ENCODE assay signal across 17 cellular contexts in genomic region chr5:157672976-157673375, GRCh38. TPM values are rescaled to one million over a fixed set of nuclear protein-coding genes. Genes with fewer than 3 reads are reported as not detected.
A peak's percentile ranks its signal among the peaks of the same experiment; 100 is the strongest.
DNase-seq lines count a peak whose midpoint lies in the region; ATAC-seq and TF ChIP-seq lines count a peak whose summit lies in the region.
"Had no signal": no experiment of that assay in that cellular context is flagged by ENCODE, and none has a peak within 500 bp of the region (broad histone marks: within the 10 kb centered on the region; RNA-seq: fewer than 3 reads in every experiment).

No MANE protein-coding gene starts in this region.

- no peak overlapping the region for H3K4me2 ChIP-seq in trophoblast cell (ENCODE audit: low read length)
- no peak overlapping the region for H3K4me2 ChIP-seq in SK-N-SH
- H3K4me2 ChIP-seq: BLaER1 treated with 17β-estradiol and CSF1 and Interleukin-3, amounts not matched to agents 10 nM and 100 nM had no signal

- H3K79me1 ChIP-seq in trophoblast cell (ENCODE audit: low read length) = no peaks in the 10 kb centered on the region

- no peak for ATAC-seq in CD4-positive, alpha-beta T cell (ENCODE audit: poor library complexity)
- ATAC-seq in activated T-helper 17 cell treated with anti-CD3 and anti-CD28 coated beads, Interleukin-2, amount 50 U/mL, for 72 hours (replicated peaks) = no peak
- ATAC-seq: CD8-positive, alpha-beta T cell had no signal

- H3K9ac ChIP-seq in trophoblast cell (ENCODE audit: low read length) (no peak overlapping the region), SK-N-SH (no peak overlapping the region)
- H3K9ac ChIP-seq: BLaER1 treated with 17β-estradiol and CSF1 and Interleukin-3, amounts not matched to agents 10 nM and 100 nM had no signal

- no peaks in the 10 kb centered on the region for H4K20me1 ChIP-seq in SK-N-SH (ENCODE audit: insufficient read depth)
- H4K20me1 ChIP-seq: BLaER1 treated with 17β-estradiol and CSF1 and Interleukin-3, amounts not matched to agents 10 nM and 100 nM had no signal

- no peaks in the 10 kb centered on the region for H3K9me3 ChIP-seq in CD4-positive, alpha-beta T cell (ENCODE audit: control insufficient read depth, low read length)
- H3K9me3 ChIP-seq in trophoblast cell (ENCODE audit: insufficient read depth, low read depth, low read length) (peaks cover 12% of the 10 kb centered on the region), SK-N-SH (no peaks in the 10 kb centered on the region)
- H3K9me3 ChIP-seq: HAP-1 had no signal

- TF ChIP-seq POLR2A in erythroblast (IDR thresholded peaks at IDR 0.05; ENCODE audit: low read length) = no peak

- H3K27ac ChIP-seq in CD4-positive, alpha-beta T cell (ENCODE audit: low read depth, low read length) = no peak overlapping the region
- H3K27ac ChIP-seq in trophoblast cell (ENCODE audit: low read depth, low read length) (no peak overlapping the region), SK-N-SH (ENCODE audit: low read depth in 2 of 2, low read length in 1 of 2) (no peak overlapping the region)
- H3K27ac ChIP-seq: BLaER1 treated with 17β-estradiol and CSF1 and Interleukin-3, amounts not matched to agents 10 nM and 100 nM had no signal

- peaks cover 27% of the 10 kb centered on the region for H3K4me1 Mint-ChIP-seq in T-helper 2 cell treated with Interferon-gamma antibody and Interleukin-4, amounts not matched to agents 5 μg/mL and 100 μg/mL, for 36 hours (ENCODE audit: low read depth)
- H3K4me1 Mint-ChIP-seq in CD4-positive, alpha-beta T cell (ENCODE audit: low read depth) = peaks cover 23% of the 10 kb centered on the region
- H3K4me1 Mint-ChIP-seq in activated T-helper 17 cell treated with anti-CD3 and anti-CD28 coated beads, Interleukin-2, amount 50 U/mL, for 72 hours = peaks cover 15% of the 10 kb centered on the region

- CTCF ChIA-PET in CD4-positive, alpha-beta T cell (lab: Charles Lee) = no interaction called here
- CTCF ChIA-PET in SK-N-SH (lab: Yijun Ruan, JAX) = no interaction called here

- POLR2A ChIA-PET in CD4-positive, alpha-beta T cell (lab: Charles Lee) = no interaction called here
- POLR2A ChIA-PET in SK-N-SH (lab: Yijun Ruan, JAX) = no interaction called here

- no peaks in the 10 kb centered on the region for H3F3A ChIP-seq in SK-N-SH (replicated peaks; ENCODE audit: insufficient read depth)

- TF ChIP-seq RAD21 in SK-N-SH (IDR thresholded peaks at IDR 0.05; ENCODE audit: low read length) = no peak

- H3K14ac ChIP-seq in trophoblast cell (ENCODE audit: low read length) = no peak overlapping the region

- H2AFZ ChIP-seq in trophoblast cell (ENCODE audit: insufficient read depth, low read length, poor library complexity) = no peak overlapping the region
- H2AFZ ChIP-seq in SK-N-SH (ENCODE audit: low read depth) = no peak overlapping the region

- intact Hi-C loops in CD4-positive, alpha-beta T cell (cut with DNase I, micrococcal nuclease) = no loop called here

- peaks cover 28% of the 10 kb centered on the region for H3K27me3 Mint-ChIP-seq in T-helper 2 cell treated with Interferon-gamma antibody and Interleukin-4, amounts not matched to agents 5 μg/mL and 100 μg/mL, for 36 hours (ENCODE audit: low read depth)
- peaks cover 12% of the 10 kb centered on the region for H3K27me3 Mint-ChIP-seq in CD4-positive, alpha-beta T cell
- H3K27me3 Mint-ChIP-seq in activated T-helper 17 cell treated with anti-CD3 and anti-CD28 coated beads, Interleukin-2, amount 50 U/mL, for 72 hours = peaks cover 5% of the 10 kb centered on the region

- no peaks in the 10 kb centered on the region for H3K9me2 ChIP-seq in SK-N-SH

- DNase-seq in T-helper 2 cell treated with Interferon-gamma antibody and Interleukin-4, amounts not matched to agents 5 μg/mL and 100 μg/mL, for 36 hours (ENCODE audit: low spot score) = no peak
- DNase-seq in T-helper 2 cell (no peak), trophoblast cell (peak; percentile 61 to 73), SK-N-SH (no peak), erythroblast (lab: John Stamatoyannopoulos, UW) (no peak)
- no peak for DNase-seq in CD4-positive, alpha-beta T cell
- DNase-seq: 8988T; AML-193; Caco-2; CD8-positive, alpha-beta T cell; DND-41; GDM1 had no signal

- peaks cover 4% of the 10 kb centered on the region for H3K36me3 Mint-ChIP-seq in T-helper 2 cell treated with Interferon-gamma antibody and Interleukin-4, amounts not matched to agents 5 μg/mL and 100 μg/mL, for 36 hours (ENCODE audit: low read depth)
- H3K36me3 Mint-ChIP-seq in CD4-positive, alpha-beta T cell (ENCODE audit: low read depth) = peaks cover 3% of the 10 kb centered on the region
- no peaks in the 10 kb centered on the region for H3K36me3 Mint-ChIP-seq in activated T-helper 17 cell treated with anti-CD3 and anti-CD28 coated beads, Interleukin-2, amount 50 U/mL, for 72 hours (ENCODE audit: low read depth)
- H3K36me3 Mint-ChIP-seq: CD8-positive, alpha-beta T cell had no signal

- H4K91ac ChIP-seq in trophoblast cell (ENCODE audit: low read depth, low read length) = no peak overlapping the region

- no peak overlapping the region for H3K23ac ChIP-seq in trophoblast cell (ENCODE audit: low read length)

- TF ChIP-seq CTCF in CD4-positive, alpha-beta T cell (IDR thresholded peaks at IDR 0.05) = no peak
- TF ChIP-seq CTCF in SK-N-SH (IDR thresholded peaks at IDR 0.05) = no peak

- no peak overlapping the region for H3K18ac ChIP-seq in trophoblast cell (ENCODE audit: low read length)

- H4K8ac ChIP-seq in trophoblast cell (ENCODE audit: low read depth, low read length) = no peak overlapping the region

- no peak overlapping the region for H2BK120ac ChIP-seq in trophoblast cell (ENCODE audit: insufficient read depth, low read length, poor library complexity)

- H2BK12ac ChIP-seq in trophoblast cell (ENCODE audit: low read length) = no peak overlapping the region

- H3K27me3 ChIP-seq in CD4-positive, alpha-beta T cell (ENCODE audit: control insufficient read depth, insufficient read depth, low read length) = peaks cover 14% of the 10 kb centered on the region
- no peaks in the 10 kb centered on the region for H3K27me3 ChIP-seq in trophoblast cell (ENCODE audit: insufficient read depth, low read length)
- no peaks in the 10 kb centered on the region for H3K27me3 ChIP-seq in SK-N-SH (ENCODE audit: insufficient read depth)

- no peak overlapping the region for H3K27ac Mint-ChIP-seq in T-helper 2 cell treated with Interferon-gamma antibody and Interleukin-4, amounts not matched to agents 5 μg/mL and 100 μg/mL, for 36 hours
- H3K27ac Mint-ChIP-seq in CD4-positive, alpha-beta T cell = no peak overlapping the region
- no peak overlapping the region for H3K27ac Mint-ChIP-seq in activated T-helper 17 cell treated with anti-CD3 and anti-CD28 coated beads, Interleukin-2, amount 50 U/mL, for 72 hours
- H3K27ac Mint-ChIP-seq: CD8-positive, alpha-beta T cell had no signal

- peak overlapping the region; percentile 85 for H3K4me3 Mint-ChIP-seq in T-helper 2 cell treated with Interferon-gamma antibody and Interleukin-4, amounts not matched to agents 5 μg/mL and 100 μg/mL, for 36 hours
- H3K4me3 Mint-ChIP-seq in CD4-positive, alpha-beta T cell = peak overlapping the region; percentile 87
- H3K4me3 Mint-ChIP-seq in activated T-helper 17 cell treated with anti-CD3 and anti-CD28 coated beads, Interleukin-2, amount 50 U/mL, for 72 hours = peak overlapping the region; percentile 84

- H3K36me3 ChIP-seq in trophoblast cell (ENCODE audit: control insufficient read depth in 1 of 2, insufficient read depth in 2 of 2, low read length in 2 of 2) = no peaks in the 10 kb centered on the region
- no peaks in the 10 kb centered on the region for H3K36me3 ChIP-seq in SK-N-SH (replicated peaks in 1 of 2; ENCODE audit: control insufficient read depth in 1 of 2, insufficient read depth in 2 of 2, low read length in 1 of 2)
- H3K36me3 ChIP-seq: HAP-1 had no signal

- WGBS in trophoblast cell (ENCODE audit: extremely low coverage, insufficient coverage, insufficient read length) = no CpG with 5 or more reads among the region's 8 CpGs
- WGBS in SK-N-SH (ENCODE audit: low lambda C conversion rate) = 93% methylated on average over 8 of the region's 8 CpGs

- no peak overlapping the region for H3K4ac ChIP-seq in trophoblast cell (ENCODE audit: low read depth, low read length)

- TF ChIP-seq EP300 in SK-N-SH (IDR thresholded peaks at IDR 0.05; ENCODE audit: borderline replicate concordance in 1 of 2, low read depth in 1 of 2, low read length in 1 of 2) = no peak

- no peaks in the 10 kb centered on the region for H3K4me1 ChIP-seq in trophoblast cell (ENCODE audit: control insufficient read depth in 1 of 2, insufficient read depth in 2 of 2, low read length in 2 of 2)
- no peaks in the 10 kb centered on the region for H3K4me1 ChIP-seq in SK-N-SH (ENCODE audit: control insufficient read depth in 1 of 2, insufficient read depth in 2 of 2, low read depth in 1 of 2, low read length in 1 of 2)

- H3K79me2 ChIP-seq in trophoblast cell (ENCODE audit: control insufficient read depth, insufficient read depth, low read length, poor library complexity) (no peaks in the 10 kb centered on the region), SK-N-SH (ENCODE audit: insufficient read depth) (no peaks in the 10 kb centered on the region)

- no peak overlapping the region for H2AK5ac ChIP-seq in trophoblast cell (ENCODE audit: low read length)

- H3K4me3 ChIP-seq in trophoblast cell (ENCODE audit: low read depth, low read length) = no peak overlapping the region
- no peak overlapping the region for H3K4me3 ChIP-seq in SK-N-SH (ENCODE audit: low read depth in 2 of 2, low read length in 1 of 2)
- H3K4me3 ChIP-seq: BLaER1 treated with 17β-estradiol and CSF1 and Interleukin-3, amounts not matched to agents 10 nM and 100 nM; HAP-1 had no signal

- H4K12ac ChIP-seq in trophoblast cell (ENCODE audit: low read depth, low read length) = no peak overlapping the region

- no peak overlapping the region for H2BK5ac ChIP-seq in trophoblast cell (ENCODE audit: low read depth, low read length, poor library complexity)

- H3K9me3 Mint-ChIP-seq in T-helper 2 cell treated with Interferon-gamma antibody and Interleukin-4, amounts not matched to agents 5 μg/mL and 100 μg/mL, for 36 hours = no peaks in the 10 kb centered on the region
- H3K9me3 Mint-ChIP-seq in CD4-positive, alpha-beta T cell = no peaks in the 10 kb centered on the region
- no peaks in the 10 kb centered on the region for H3K9me3 Mint-ChIP-seq in activated T-helper 17 cell treated with anti-CD3 and anti-CD28 coated beads, Interleukin-2, amount 50 U/mL, for 72 hours
- H3K9me3 Mint-ChIP-seq: CD8-positive, alpha-beta T cell had no signal

RNA-seq across cellular contexts. Expression of gene C5orf52, which starts 1.6 kb away (rescaled TPM):
- total RNA-seq in CD4-positive, alpha-beta T cell = not detected
- not detected for total RNA-seq in activated T-helper 17 cell treated with anti-CD3 and anti-CD28 coated beads, Interleukin-2, amount 50 U/mL, for 72 hours
- polyA plus RNA-seq in trophoblast cell (2013) = not detected in 2 replicates
- polyA plus RNA-seq in SK-N-SH (2012; rRNA removed) = not detected in 2 replicates
- not detected in 2 replicates for polyA plus RNA-seq in SK-N-SH (2012; cell fraction: cytosol; rRNA removed)
- not detected in 2 replicates for polyA plus RNA-seq in SK-N-SH (2012; cell fraction: nucleus; rRNA removed)
- total RNA-seq: Caco-2; CD8-positive, alpha-beta T cell; H1; HT1080 had no signal
- polyA plus RNA-seq: H1 had no signal

RNA-seq across cellular contexts. Expression of gene SOX30, which starts 20.7 kb away (rescaled TPM):
- not detected for total RNA-seq in CD4-positive, alpha-beta T cell
- total RNA-seq in activated T-helper 17 cell treated with anti-CD3 and anti-CD28 coated beads, Interleukin-2, amount 50 U/mL, for 72 hours = 1 to 10 TPM in 1 of 2 donors, under 1 TPM in 1; 0.50 to 1.0 TPM
- polyA plus RNA-seq in trophoblast cell (2013) = 0.07 and 0.11 TPM in 2 replicates
- polyA plus RNA-seq in SK-N-SH (2012; rRNA removed) = 0.10 and 0.13 TPM in 2 replicates
- polyA plus RNA-seq in SK-N-SH (2012; cell fraction: cytosol; rRNA removed) = 0.14 TPM in 2 replicates
- polyA plus RNA-seq in SK-N-SH (2012; cell fraction: nucleus; rRNA removed) = 0.07 and 0.11 TPM in 2 replicates
- total RNA-seq: CD8-positive, alpha-beta T cell; H1; HT1080 had no signal

RNA-seq across cellular contexts. Expression of gene THG1L, which starts 58.2 kb away (rescaled TPM):
- 1 to 10 TPM; 4.1 to 4.6 TPM for total RNA-seq in CD4-positive, alpha-beta T cell
- total RNA-seq in activated T-helper 17 cell treated with anti-CD3 and anti-CD28 coated beads, Interleukin-2, amount 50 U/mL, for 72 hours = 10 to 100 TPM; 11.0 to 12.1 TPM
- 5.6 and 6.6 TPM in 2 replicates for polyA plus RNA-seq in trophoblast cell (2013)
- 32.0 and 37.0 TPM in 2 replicates for polyA plus RNA-seq in SK-N-SH (2012; rRNA removed)
- 34.4 and 35.7 TPM in 2 replicates for polyA plus RNA-seq in SK-N-SH (2012; cell fraction: cytosol; rRNA removed)
- 34.2 and 34.9 TPM in 2 replicates for polyA plus RNA-seq in SK-N-SH (2012; cell fraction: nucleus; rRNA removed)

Comparison
In these comparisons a context has a peak if more than half of its experiments do, and no peak if none do; other contexts are left out.
1. DNase-seq: peak in trophoblast cell (2 of 2); none in T-helper 2 cell treated with Interferon-gamma antibody and Interleukin-4, amounts not matched to agents 5 μg/mL and 100 μg/mL, for 36 hours (single experiment), T-helper 2 cell (0 of 5), CD4-positive, alpha-beta T cell (0 of 10), SK-N-SH (single experiment) and erythroblast (0 of 2).
2. Peak in every context shown above with its lines, with median percentiles within 50 percentile points of each other: H3K4me3 Mint-ChIP-seq.